In the genomic region with DNA sequence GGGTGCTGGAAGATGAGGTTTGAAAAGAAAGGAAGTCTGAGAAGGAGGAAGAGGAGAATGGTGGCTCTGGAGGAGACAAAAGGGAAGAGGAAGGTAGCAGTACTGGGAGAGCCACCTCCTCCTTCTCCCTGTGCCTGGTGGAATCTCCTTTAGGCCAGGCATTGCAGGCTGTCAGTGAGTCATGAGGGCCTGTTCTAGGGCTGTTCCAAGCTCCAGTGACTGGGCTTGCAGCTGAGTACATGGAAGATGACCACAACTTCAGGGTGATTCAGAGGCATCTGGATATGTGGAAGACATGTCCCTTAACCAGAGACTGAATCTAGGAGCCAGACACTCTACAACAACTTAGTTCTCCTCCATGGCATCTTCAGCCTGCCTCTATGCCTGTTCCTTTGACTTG, we compare ENCODE assay signal across 15 cellular contexts.
DNase-seq lines count a peak whose midpoint lies in the region; ATAC-seq, FAIRE-seq and TF ChIP-seq lines count a peak whose summit lies in the region.
"Had no signal": no experiment of that assay in that cellular context is flagged by ENCODE, and none has a peak within 500 bp of the region (broad histone marks: within the 10 kb centered on the region; RNA-seq: fewer than 3 reads in every experiment).

No MANE protein-coding gene starts in this region.

- H3K4me1 Mint-ChIP-seq in astrocyte (ENCODE audit: low read depth, unreplicated experiment) = peaks cover 14% of the 10 kb centered on the region
- H3K4me1 Mint-ChIP-seq: activated CD4-positive, alpha-beta T cell treated with anti-CD3 and anti-CD28 coated beads, Interleukin-2, amount 10 ng/mL, durations not matched to agents 24 days and 14 days had no signal

- H4K20me1 ChIP-seq in GM23248 (ENCODE audit: insufficient read depth) (no peaks in the 10 kb centered on the region), astrocyte (ENCODE audit: insufficient read depth, low read length) (no peaks in the 10 kb centered on the region)

- H3K27ac Mint-ChIP-seq in astrocyte (ENCODE audit: unreplicated experiment) = no peak overlapping the region
- H3K27ac Mint-ChIP-seq: activated CD4-positive, alpha-beta T cell treated with anti-CD3 and anti-CD28 coated beads, Interleukin-2, amount 10 ng/mL, durations not matched to agents 24 days and 14 days; activated naive CD8-positive, alpha-beta T cell treated with anti-CD3 and anti-CD28 coated beads, Interleukin-2, amount 10 ng/mL, durations not matched to agents 7 days and 5 days had no signal

- H3K4me2 ChIP-seq in GM23248 (ENCODE audit: unreplicated experiment) = no peak overlapping the region
- peak overlapping the region; percentile 35 for H3K4me2 ChIP-seq in astrocyte (ENCODE audit: low read length)

- H3K27me3 Mint-ChIP-seq in astrocyte (ENCODE audit: low read depth, unreplicated experiment) = no peaks in the 10 kb centered on the region
- H3K27me3 Mint-ChIP-seq: activated CD4-positive, alpha-beta T cell treated with anti-CD3 and anti-CD28 coated beads, Interleukin-2, amount 10 ng/mL, durations not matched to agents 24 days and 14 days; activated naive CD8-positive, alpha-beta T cell treated with anti-CD3 and anti-CD28 coated beads, Interleukin-2, amount 10 ng/mL, durations not matched to agents 7 days and 5 days had no signal

- H3K4me3 Mint-ChIP-seq in astrocyte (ENCODE audit: unreplicated experiment) = no peak overlapping the region
- H3K4me3 Mint-ChIP-seq: activated CD4-positive, alpha-beta T cell treated with anti-CD3 and anti-CD28 coated beads, Interleukin-2, amount 10 ng/mL, durations not matched to agents 24 days and 14 days; activated naive CD8-positive, alpha-beta T cell treated with anti-CD3 and anti-CD28 coated beads, Interleukin-2, amount 10 ng/mL, durations not matched to agents 7 days and 5 days had no signal

- intact Hi-C loops in spleen (cut with DNase I; ENCODE audit: low total_unique reads) = no loop called here

- H3K9me3 Mint-ChIP-seq in astrocyte (ENCODE audit: unreplicated experiment) = no peaks in the 10 kb centered on the region
- H3K9me3 Mint-ChIP-seq: activated CD4-positive, alpha-beta T cell treated with anti-CD3 and anti-CD28 coated beads, Interleukin-2, amount 10 ng/mL, durations not matched to agents 24 days and 14 days; activated naive CD8-positive, alpha-beta T cell treated with anti-CD3 and anti-CD28 coated beads, Interleukin-2, amount 10 ng/mL, durations not matched to agents 7 days and 5 days had no signal

- peaks cover 9% of the 10 kb centered on the region for H3F3A ChIP-seq in GM23248 (ENCODE audit: insufficient read depth)

- ATAC-seq in HG03342 (IDR thresholded peaks at IDR 0.05; ENCODE audit: unreplicated experiment) = no peak
- ATAC-seq in GM19035 (IDR thresholded peaks at IDR 0.05; ENCODE audit: unreplicated experiment) = no peak

- H3K9me3 ChIP-seq in GM23248 (ENCODE audit: low read depth) (no peaks in the 10 kb centered on the region), astrocyte (ENCODE audit: insufficient read depth, low read depth, low read length) (no peaks in the 10 kb centered on the region), spleen (no peaks in the 10 kb centered on the region)

- H3K9me2 ChIP-seq in GM23248 (ENCODE audit: insufficient read depth) = no peaks in the 10 kb centered on the region

- H2AFZ ChIP-seq in GM23248 = 0 out of 2 replicates have a peak overlapping the region, but pooled peaks have one; percentile 56
- peak overlapping the region; percentile 37 for H2AFZ ChIP-seq in astrocyte (ENCODE audit: low read depth, low read length)

- in situ Hi-C loops in GM23248 (cut with MboI) = no loop called here

- H3K4me1 ChIP-seq in GM23248 (ENCODE audit: insufficient read depth) (peaks cover 21% of the 10 kb centered on the region; the same call in 1 of the 2 replicates), astrocyte (ENCODE audit: insufficient read depth, low read length) (peaks cover 33% of the 10 kb centered on the region), spleen (peaks cover 0 to 21% (median 3%) of the 10 kb centered on the region in 6 donors)

- H3K4me3 ChIP-seq in GM23248 (no peak overlapping the region), astrocyte (ENCODE audit: insufficient read depth, low read depth, low read length) (no peak overlapping the region), spleen (no peak overlapping the region)

- no peak for TF ChIP-seq POLR2A in spleen (IDR thresholded peaks at IDR 0.05)

- TF ChIP-seq CTCF in astrocyte (IDR thresholded peaks at IDR 0.05; ENCODE audit: insufficient read depth, low read depth, low read length) (no peak), spleen (IDR thresholded peaks at IDR 0.05 in 8 of 11, conservative IDR thresholded peaks at IDR 0.05 in 3 of 11) (no peak)

- H3K79me2 ChIP-seq in GM23248 (ENCODE audit: insufficient read depth) (no peaks in the 10 kb centered on the region), astrocyte (ENCODE audit: insufficient read depth, low read length) (no peaks in the 10 kb centered on the region)

- no peaks in the 10 kb centered on the region for H3K36me3 ChIP-seq in GM23248 (ENCODE audit: low read depth)
- no peaks in the 10 kb centered on the region for H3K36me3 ChIP-seq in astrocyte (ENCODE audit: insufficient read depth, low read length)
- H3K36me3 ChIP-seq in spleen = no peaks in the 10 kb centered on the region

- peak; percentile 100 for FAIRE-seq in astrocyte (lab: Jason Lieb, UNC)

- H3K36me3 Mint-ChIP-seq in astrocyte (ENCODE audit: low read depth, unreplicated experiment) = no peaks in the 10 kb centered on the region
- H3K36me3 Mint-ChIP-seq: activated naive CD8-positive, alpha-beta T cell treated with anti-CD3 and anti-CD28 coated beads, Interleukin-2, amount 10 ng/mL, durations not matched to agents 7 days and 5 days had no signal

- DNase-seq in GM23248 (peak; percentile 92), astrocyte (ENCODE audit: low read depth) (peak; percentile 91), islet precursor cell (peak; percentile 80), spleen (peak; percentile 16), NCI-H748 treated with DMSO at 0.1 percent for 48 hours (lab: John Stamatoyannopoulos, UW) (no peak), NCI-H446 (lab: John Stamatoyannopoulos, UW) (no peak)
- DNase-seq: activated CD4-positive, alpha-beta T cell treated with anti-CD3 and anti-CD28 coated beads, Interleukin-2, amount 10 ng/mL, durations not matched to agents 24 days and 14 days; activated naive CD8-positive, alpha-beta T cell treated with anti-CD3 and anti-CD28 coated beads, Interleukin-2, amount 10 ng/mL, durations not matched to agents 7 days and 5 days; erythroblast; mesendoderm; SHP77; stimulated activated CD4-positive, alpha-beta T cell treated with anti-CD3 and anti-CD28 coated beads, Interleukin-15, amount 100 ng/mL, for 24 hours; stimulated activated naive CD4-positive, alpha-beta T cell treated with Interleukin-2 at 50 U/mL for 16 hours had no signal

- H3K9ac ChIP-seq in GM23248 (no peak overlapping the region), astrocyte (ENCODE audit: low read length) (peak overlapping the region; percentile 37)

- H3K27ac ChIP-seq in GM23248 = peak overlapping the region; percentile 39
- no peak overlapping the region for H3K27ac ChIP-seq in astrocyte (ENCODE audit: low read depth, low read length)
- H3K27ac ChIP-seq in spleen = peak overlapping the region in 3 of 8 donors; percentile 14 to 59 (median 33)

- H3K27me3 ChIP-seq in GM23248 (replicated peaks; ENCODE audit: insufficient read depth) (no peaks in the 10 kb centered on the region), astrocyte (ENCODE audit: insufficient read depth, low read length) (no peaks in the 10 kb centered on the region), spleen (replicated peaks in 1 of 7) (peaks cover 0 to 5% (median 0%) of the 10 kb centered on the region in 7 donors)

Comparison
In these comparisons a context has a peak if more than half of its experiments do, and no peak if none do; other contexts are left out.
1. DNase-seq: peak in GM23248 (single experiment), astrocyte (single experiment), islet precursor cell (single experiment) and spleen (single experiment); none in NCI-H748 treated with DMSO at 0.1 percent for 48 hours (single experiment) and NCI-H446 (0 of 2).